9 cellular contexts compared by ENCODE assay signal in genomic region chr17:35241520-35241919, GRCh38. TPM values are rescaled to one million over a fixed set of nuclear protein-coding genes. Genes with fewer than 3 reads are reported as not detected.
DNase-seq lines count a peak whose midpoint lies in the region; ATAC-seq, FAIRE-seq and TF ChIP-seq lines count a peak whose summit lies in the region.
"Had no signal": no experiment of that assay in that cellular context is flagged by ENCODE, and none has a peak within 500 bp of the region (broad histone marks: within the 10 kb centered on the region; RNA-seq: fewer than 3 reads in every experiment).

No MANE protein-coding gene starts in this region.

- ATAC-seq in left lobe of liver: no peak

- no peak for TF ChIP-seq POLR2A in GM12892 (IDR thresholded peaks at IDR 0.05; ENCODE audit: low read depth, low read length)

- no peak for FAIRE-seq in GM12892 (lab: Jason Lieb, UNC)

- DNase-seq in LNCaP clone FGC (ENCODE audit: low read depth) (no peak), left lobe of liver (ENCODE audit: low spot score) (peak; percentile 46), HUDEP-2 (lab: John Stamatoyannopoulos, UW; ENCODE audit: unreplicated experiment in 76 of 76) (no peak), AG20443 (ENCODE audit: low spot score) (no peak), NCI-H526 (lab: John Stamatoyannopoulos, UW) (no peak), GM12892 (ENCODE audit: insufficient read length) (no peak)
- DNase-seq in activated effector memory CD4-positive, alpha-beta T cell treated with anti-CD3 and anti-CD28 coated beads, Interleukin-2, amount 50 U/mL, for 16 hours: peak; percentile 81
- DNase-seq in stimulated activated naive CD4-positive, alpha-beta T cell (lab: John Stamatoyannopoulos, UW): peak in 5 of 6 experiments; percentile 3 to 61 (median 47)

- H3K4me3 ChIP-seq in LNCaP clone FGC (ENCODE audit: low read depth, low read length): peak overlapping the region; percentile 80

- TF ChIP-seq CTCF in LNCaP clone FGC (IDR thresholded peaks at IDR 0.05; ENCODE audit: control insufficient read depth, extremely low read depth, insufficient read depth): no peak

RNA-seq across cellular contexts. Expression of gene SLFN5, which starts 1.4 kb away (rescaled TPM):
- total RNA-seq in left lobe of liver: 5.2 TPM
- polyA plus RNA-seq in GM12892 (2012; ENCODE audit: missing spikeins): 11.6 TPM

RNA-seq across cellular contexts. Expression of gene SLC35G3, which starts 47.3 kb away (rescaled TPM):
- not detected for total RNA-seq in left lobe of liver
- polyA plus RNA-seq in GM12892 (2012; ENCODE audit: missing spikeins): not detected
- total RNA-seq: cerebellum had no signal

Comparison
In these comparisons a context has a peak if more than half of its experiments do, and no peak if none do; other contexts are left out.
1. DNase-seq: peak in activated effector memory CD4-positive, alpha-beta T cell treated with anti-CD3 and anti-CD28 coated beads, Interleukin-2, amount 50 U/mL, for 16 hours (single experiment), left lobe of liver (single experiment) and stimulated activated naive CD4-positive, alpha-beta T cell (5 of 6); none in LNCaP clone FGC (single experiment), HUDEP-2 (0 of 76), AG20443 (single experiment), NCI-H526 (0 of 2) and GM12892 (single experiment).